In the genomic region with DNA sequence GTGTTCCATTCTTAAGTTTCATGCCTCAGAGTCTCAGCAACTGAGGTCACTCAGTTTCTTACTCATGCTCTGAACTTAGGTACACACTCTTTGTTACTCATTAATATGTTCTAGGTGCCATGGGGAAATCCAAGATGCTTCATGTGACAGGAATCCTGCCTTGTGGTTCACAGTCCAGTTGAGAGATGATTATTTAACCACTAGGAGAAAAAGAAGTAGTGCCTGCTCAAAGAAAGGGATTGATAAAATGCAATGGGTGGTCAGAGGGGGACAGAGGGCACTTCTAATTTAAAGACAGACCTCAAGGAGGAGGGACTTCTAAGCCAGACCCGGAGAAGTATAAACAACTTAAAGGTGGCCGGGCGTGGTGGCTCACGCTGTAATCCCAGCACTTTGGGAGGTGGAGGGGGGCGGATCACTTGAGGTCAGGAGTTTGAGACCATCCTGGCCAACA, we compare ENCODE assay signal across 8 cellular contexts.
DNase-seq lines count a peak whose midpoint lies in the region; ATAC-seq and TF ChIP-seq lines count a peak whose summit lies in the region.

No MANE protein-coding gene starts in this region.

- H3K4me1 ChIP-seq in CD4-positive, CD25-positive, alpha-beta regulatory T cell (ENCODE audit: control insufficient read depth, insufficient read depth, low read length, poor library complexity, severe bottlenecking): no peaks in the 10 kb centered on the region

- H3K4me1 Mint-ChIP-seq in CD4-positive, CD25-positive, alpha-beta regulatory T cell: peaks cover 0 to 4% (median 0%) of the 10 kb centered on the region in 4 donors

- H3K27ac Mint-ChIP-seq in CD4-positive, CD25-positive, alpha-beta regulatory T cell: peak overlapping the region in 2 of 3 donors; percentile 1 to 35

- H3K36me3 Mint-ChIP-seq in CD4-positive, CD25-positive, alpha-beta regulatory T cell: no peaks in the 10 kb centered on the region

- no peak overlapping the region for H3K4me3 ChIP-seq in CD4-positive, CD25-positive, alpha-beta regulatory T cell (ENCODE audit: low read depth, low read length)
- no peak overlapping the region for H3K4me3 ChIP-seq in fibroblast of the aortic adventitia (ENCODE audit: low read depth, low read length)

- peaks cover 4% of the 10 kb centered on the region for H3K27me3 Mint-ChIP-seq in CD4-positive, CD25-positive, alpha-beta regulatory T cell

- TF ChIP-seq CTCF in fibroblast of the aortic adventitia (IDR thresholded peaks at IDR 0.05; ENCODE audit: insufficient read depth, low read length): no peak

- H3K9me3 Mint-ChIP-seq in CD4-positive, CD25-positive, alpha-beta regulatory T cell: peaks cover 0 to 2% (median 0%) of the 10 kb centered on the region in 7 donors

- no peaks in the 10 kb centered on the region for H3K36me3 ChIP-seq in CD4-positive, CD25-positive, alpha-beta regulatory T cell (ENCODE audit: control insufficient read depth, insufficient read depth, low read length)

- no peak overlapping the region for H3K4me3 Mint-ChIP-seq in CD4-positive, CD25-positive, alpha-beta regulatory T cell

- DNase-seq in CD4-positive, CD25-positive, alpha-beta regulatory T cell: no peak
- DNase-seq in HK-2 (ENCODE audit: unreplicated experiment) (peak; percentile 81), fibroblast of the aortic adventitia (ENCODE audit: low read depth) (peak; percentile 91), NAMALWA (ENCODE audit: low spot score) (no peak), iPS-NIHi11 (ENCODE audit: low spot score) (no peak)
- no peak for DNase-seq in activated CD8-positive, alpha-beta memory T cell treated with anti-CD3 and anti-CD28 coated beads, Interleukin-2, amount 50 U/mL, for 48 hours
- DNase-seq in stimulated activated CD4-positive, alpha-beta T cell treated with anti-CD3 and anti-CD28 coated beads, Interleukin-4, amount 100 ng/mL, for 1 hour: no peak

- H3K27me3 ChIP-seq in CD4-positive, CD25-positive, alpha-beta regulatory T cell (ENCODE audit: control insufficient read depth, insufficient read depth, low read length): no peaks in the 10 kb centered on the region

- no peak overlapping the region for H3K27ac ChIP-seq in CD4-positive, CD25-positive, alpha-beta regulatory T cell (ENCODE audit: insufficient read depth, low read length, poor library complexity, severe bottlenecking)

- H3K9me3 ChIP-seq in CD4-positive, CD25-positive, alpha-beta regulatory T cell (ENCODE audit: control insufficient read depth in 2 of 2, low read length in 2 of 2): no peaks in the 10 kb centered on the region

- no peak for ATAC-seq in CD4-positive, CD25-positive, alpha-beta regulatory T cell (ENCODE audit: low read depth in 2 of 2)
- ATAC-seq in GM21360 (IDR thresholded peaks at IDR 0.05; ENCODE audit: unreplicated experiment): peak; percentile 65

Comparison
In these comparisons a context has a peak if more than half of its experiments do, and no peak if none do; other contexts are left out.
1. DNase-seq: peak in HK-2 (single experiment) and fibroblast of the aortic adventitia (single experiment); none in CD4-positive, CD25-positive, alpha-beta regulatory T cell (0 of 3), NAMALWA (single experiment), iPS-NIHi11 (single experiment), activated CD8-positive, alpha-beta memory T cell treated with anti-CD3 and anti-CD28 coated beads, Interleukin-2, amount 50 U/mL, for 48 hours (single experiment) and stimulated activated CD4-positive, alpha-beta T cell treated with anti-CD3 and anti-CD28 coated beads, Interleukin-4, amount 100 ng/mL, for 1 hour (single experiment).